ENCODE assay signal across 8 cellular contexts in the genomic region with DNA sequence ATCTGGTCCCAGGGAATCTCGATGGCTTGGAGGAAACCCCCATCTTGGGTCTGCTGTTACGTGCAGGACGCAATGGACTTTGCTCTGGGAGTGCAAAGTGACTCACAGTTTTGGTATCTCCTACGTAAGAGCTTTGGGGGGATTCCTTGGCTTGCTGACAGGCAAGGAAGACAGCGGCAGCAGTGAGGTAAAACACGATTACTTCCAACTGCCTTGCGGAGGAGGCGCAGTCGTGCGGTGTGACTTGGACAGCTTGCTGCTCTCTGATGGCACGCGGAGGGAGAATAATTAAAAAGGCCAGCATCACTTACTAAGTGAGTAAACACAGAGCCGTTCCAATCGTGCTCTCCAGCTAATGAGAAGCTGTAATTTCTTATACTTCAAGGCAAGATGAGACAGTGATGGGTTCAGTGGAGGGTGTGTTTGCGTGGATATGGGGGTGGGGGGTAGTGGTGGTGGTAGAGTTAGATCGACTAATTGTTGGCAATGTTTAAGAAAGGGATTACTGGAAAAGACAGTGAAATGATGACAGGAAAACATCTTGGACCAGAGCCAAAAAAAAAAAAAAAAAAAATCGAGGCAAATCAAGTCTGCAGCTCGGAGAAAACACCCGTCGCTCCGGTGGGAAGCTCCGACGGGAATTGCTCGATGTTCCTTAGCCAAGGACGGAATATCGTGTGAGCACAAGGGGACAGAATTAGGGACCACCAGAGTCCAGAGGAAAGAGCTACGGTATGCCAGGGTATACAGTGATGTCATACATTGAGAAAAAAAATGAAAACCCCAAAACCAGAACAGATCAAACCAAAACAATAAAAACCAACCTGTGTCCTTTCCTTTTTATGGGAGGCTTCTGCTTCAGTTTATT.
DNase-seq lines count a peak whose midpoint lies in the region; ATAC-seq and TF ChIP-seq lines count a peak whose summit lies in the region.

No MANE protein-coding gene starts in this region.

- intact Hi-C loops in PC-9 (cut with micrococcal nuclease; ENCODE audit: unreplicated experiment): no loop called here

- peaks cover 77% of the 10 kb centered on the region for H3K27me3 ChIP-seq in PC-9 (ENCODE audit: insufficient read depth, low read depth)
- H3K27me3 ChIP-seq in foreskin keratinocyte: no peaks in the 10 kb centered on the region

- no peaks in the 10 kb centered on the region for H4K20me1 ChIP-seq in PC-9 (ENCODE audit: insufficient read depth)

- DNase-seq in DMS53 treated with DMSO at 0.1 percent for 48 hours (lab: John Stamatoyannopoulos, UW; ENCODE audit: unreplicated experiment): peak; percentile 14
- no peak for DNase-seq in PC-9
- DNase-seq in foreskin keratinocyte: peak; percentile 32 to 71
- DNase-seq in pons (ENCODE audit: low spot score): peak; percentile 29
- no peak for DNase-seq in epidermal melanocyte (ENCODE audit: insufficient read length, low spot score)
- DNase-seq in NK-92 treated with Interleukin-12 subunit alpha and Interleukin-12 subunit beta, amount 100 ng/mL, for 24 hours (lab: John Stamatoyannopoulos, UW): no peak

- no peaks in the 10 kb centered on the region for H3K79me2 ChIP-seq in PC-9 (ENCODE audit: low read depth)

- ATAC-seq in foreskin keratinocyte (peak; percentile 57), GM18511 (IDR thresholded peaks at IDR 0.05; ENCODE audit: unreplicated experiment) (no peak), GM21528 (IDR thresholded peaks at IDR 0.05; ENCODE audit: low FRiP score, unreplicated experiment) (no peak)

- H3F3A ChIP-seq in PC-9 (ENCODE audit: insufficient read depth, low read depth): no peaks in the 10 kb centered on the region

- H3K4me1 ChIP-seq in PC-9 (replicated peaks; ENCODE audit: insufficient read depth) (no peaks in the 10 kb centered on the region), foreskin keratinocyte (no peaks in the 10 kb centered on the region)

- H3K27ac ChIP-seq in PC-9 (no peak overlapping the region), foreskin keratinocyte (no peak overlapping the region)

- no peaks in the 10 kb centered on the region for H3K9me3 ChIP-seq in PC-9 (ENCODE audit: insufficient read depth, low read depth)

- no peak for TF ChIP-seq CTCF in PC-9 (conservative IDR thresholded peaks at IDR 0.05)
- no peak for TF ChIP-seq CTCF in foreskin keratinocyte (conservative IDR thresholded peaks at IDR 0.05)

- no peak overlapping the region for H2AFZ ChIP-seq in PC-9

- BruUV-seq in PC-9 (replicated peaks; lab: Mats Ljungman, UMichigan): no TSS peak

- CTCF ChIA-PET in PC-9 (lab: Charles Lee): no interaction called here

- H3K4me2 ChIP-seq in PC-9: peak overlapping the region; percentile 24; the same call in 1 of the 2 replicates

- no peaks in the 10 kb centered on the region for H3K9me2 ChIP-seq in PC-9 (ENCODE audit: insufficient read depth)

- no peaks in the 10 kb centered on the region for H3K36me3 ChIP-seq in PC-9 (ENCODE audit: low read depth)

- POLR2A ChIA-PET in PC-9 (lab: Charles Lee; ENCODE audit: unreplicated experiment): interaction anchor here (0.6 to 0.7 kb wide), 3 partner anchors 102 to 1114 kb away, joined by 3 to 8 read pairs (median 7); no protein-coding TSS in a partner anchor

- H3K4me3 ChIP-seq in PC-9: no peak overlapping the region

Comparison
In these comparisons a context has a peak if more than half of its experiments do, and no peak if none do; other contexts are left out.
1. DNase-seq: peak in DMS53 treated with DMSO at 0.1 percent for 48 hours (single experiment), foreskin keratinocyte (2 of 2) and pons (single experiment); none in PC-9 (0 of 2), epidermal melanocyte (single experiment) and NK-92 treated with Interleukin-12 subunit alpha and Interleukin-12 subunit beta, amount 100 ng/mL, for 24 hours (single experiment).